In the genomic region with DNA sequence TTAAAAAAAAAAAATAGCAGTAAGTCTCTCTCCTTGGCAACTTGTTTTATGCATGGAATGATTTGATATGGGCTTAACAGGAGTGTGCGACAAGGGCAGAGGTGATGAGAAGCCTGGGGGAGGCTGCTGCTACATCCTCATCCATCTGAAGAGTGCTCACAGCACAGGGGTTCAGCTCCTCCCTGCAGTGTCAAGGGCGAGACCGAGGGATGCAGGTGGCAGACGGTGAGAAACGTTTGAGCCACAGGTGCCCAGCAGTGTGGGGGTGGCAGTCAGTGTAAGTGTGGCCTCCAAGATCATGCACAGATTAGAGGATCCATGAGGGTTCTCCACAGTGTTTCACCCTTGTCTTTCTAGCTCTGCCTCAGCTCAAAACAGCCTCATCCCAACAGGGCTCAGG, we compare ENCODE assay signal across 15 cellular contexts.
DNase-seq lines count a peak whose midpoint lies in the region; ATAC-seq and TF ChIP-seq lines count a peak whose summit lies in the region.
"Had no signal": no experiment of that assay in that cellular context is flagged by ENCODE, and none has a peak within 500 bp of the region (broad histone marks: within the 10 kb centered on the region; RNA-seq: fewer than 3 reads in every experiment).

No MANE protein-coding gene starts in this region.

- no peaks in the 10 kb centered on the region for H3K4me1 Mint-ChIP-seq in natural killer cell treated with Interleukin-12 subunit alpha and Interleukin-12 subunit beta and Interleukin-15 and Interleukin-18, amount 100 ng/mL, for 72 hours (ENCODE audit: low read depth in 2 of 2)
- no peaks in the 10 kb centered on the region for H3K4me1 Mint-ChIP-seq in natural killer cell

- H3K4me3 Mint-ChIP-seq in natural killer cell treated with Interleukin-12 subunit alpha and Interleukin-12 subunit beta and Interleukin-15 and Interleukin-18, amount 100 ng/mL, for 72 hours: no peak overlapping the region
- H3K4me3 Mint-ChIP-seq in natural killer cell: no peak overlapping the region
- H3K4me3 Mint-ChIP-seq: HFFc6, T-cell had no signal

- no peak overlapping the region for H3K27ac Mint-ChIP-seq in natural killer cell treated with Interleukin-12 subunit alpha and Interleukin-12 subunit beta and Interleukin-15 and Interleukin-18, amount 100 ng/mL, for 72 hours
- no peak overlapping the region for H3K27ac Mint-ChIP-seq in natural killer cell
- H3K27ac Mint-ChIP-seq: HFFc6, T-cell had no signal

- H3K9me3 Mint-ChIP-seq in natural killer cell treated with Interleukin-12 subunit alpha and Interleukin-12 subunit beta and Interleukin-15 and Interleukin-18, amount 100 ng/mL, for 72 hours: peaks cover 3% of the 10 kb centered on the region
- no peaks in the 10 kb centered on the region for H3K9me3 Mint-ChIP-seq in natural killer cell

- intact Hi-C loops in natural killer cell (cut with micrococcal nuclease): no loop called here

- H3K36me3 Mint-ChIP-seq in natural killer cell treated with Interleukin-12 subunit alpha and Interleukin-12 subunit beta and Interleukin-15 and Interleukin-18, amount 100 ng/mL, for 72 hours: no peaks in the 10 kb centered on the region
- no peaks in the 10 kb centered on the region for H3K36me3 Mint-ChIP-seq in natural killer cell
- H3K36me3 Mint-ChIP-seq: T-cell had no signal

- peak; percentile 3 for DNase-seq in natural killer cell treated with Interleukin-12 subunit alpha and Interleukin-12 subunit beta and Interleukin-15 and Interleukin-18, amount 100 ng/mL, for 72 hours (ENCODE audit: low spot score)
- no peak for DNase-seq in natural killer cell
- DNase-seq in NCI-H524 treated with DMSO at 0.1 percent for 48 hours (lab: John Stamatoyannopoulos, UW): peak; percentile 44
- peak; percentile 73 for DNase-seq in mesenteric fat pad (ENCODE audit: low spot score)
- no peak for DNase-seq in NCI-H748 (lab: John Stamatoyannopoulos, UW; ENCODE audit: unreplicated experiment)
- DNase-seq in NCI-H128 (lab: John Stamatoyannopoulos, UW; ENCODE audit: unreplicated experiment): no peak
- DNase-seq in pons (ENCODE audit: low spot score): no peak
- DNase-seq: EL, HFFc6, NCI-H187 treated with DMSO at 0.1 percent for 48 hours, NCI-H82, SK-N-SH, T-cell had no signal

- no peak for ATAC-seq in natural killer cell treated with Interleukin-12 subunit alpha and Interleukin-12 subunit beta and Interleukin-15 and Interleukin-18, amount 100 ng/mL, for 72 hours
- ATAC-seq in natural killer cell (no peak), GM18511 (IDR thresholded peaks at IDR 0.05; ENCODE audit: unreplicated experiment) (no peak)
- ATAC-seq: Right ventricle myocardium inferior, T-cell had no signal

- H3K27me3 Mint-ChIP-seq in natural killer cell treated with Interleukin-12 subunit alpha and Interleukin-12 subunit beta and Interleukin-15 and Interleukin-18, amount 100 ng/mL, for 72 hours: peaks cover 5 to 7% of the 10 kb centered on the region in 2 donors
- no peaks in the 10 kb centered on the region for H3K27me3 Mint-ChIP-seq in natural killer cell (ENCODE audit: low read depth in 2 of 2)

- TF ChIP-seq CTCF in natural killer cell (IDR thresholded peaks at IDR 0.05): no peak

Comparison
In these comparisons a context has a peak if more than half of its experiments do, and no peak if none do; other contexts are left out.
1. DNase-seq: peak in natural killer cell treated with Interleukin-12 subunit alpha and Interleukin-12 subunit beta and Interleukin-15 and Interleukin-18, amount 100 ng/mL, for 72 hours (single experiment), NCI-H524 treated with DMSO at 0.1 percent for 48 hours (single experiment) and mesenteric fat pad (single experiment); none in natural killer cell (single experiment), NCI-H748 (single experiment), NCI-H128 (single experiment) and pons (single experiment).